ENCODE assay signal across 9 cellular contexts in genomic region chr17:32143525-32143865, GRCh38. TPM values are rescaled to one million over a fixed set of nuclear protein-coding genes. Genes with fewer than 3 reads are reported as not detected.
DNase-seq lines count a peak whose midpoint lies in the region; ATAC-seq, FAIRE-seq and TF ChIP-seq lines count a peak whose summit lies in the region.
"Had no signal": no experiment of that assay in that cellular context is flagged by ENCODE, and none has a peak within 500 bp of the region (broad histone marks: within the 10 kb centered on the region; RNA-seq: fewer than 3 reads in every experiment).

No MANE protein-coding gene starts in this region.

- H3K4me1 Mint-ChIP-seq in activated CD4-positive, alpha-beta T cell treated with anti-CD3 and anti-CD28 coated beads, Interleukin-2, amount 10 ng/mL, durations not matched to agents 24 days and 14 days = peaks cover 30% of the 10 kb centered on the region
- H3K4me1 Mint-ChIP-seq in activated T-helper 2 cell treated with anti-CD3 and anti-CD28 coated beads, Interferon-gamma antibody, Interleukin-2, Interleukin-4, amounts not matched to agents 10 μg/mL and 5 μg/mL and 100 μg/mL, durations not matched to agents 14 hours and 24 hours and 36 hours (ENCODE audit: low read depth) = peaks cover 19% of the 10 kb centered on the region

- H3K36me3 Mint-ChIP-seq in activated CD4-positive, alpha-beta T cell treated with anti-CD3 and anti-CD28 coated beads, Interleukin-2, amount 10 ng/mL, durations not matched to agents 24 days and 14 days (ENCODE audit: low read depth) = peaks cover 7% of the 10 kb centered on the region
- H3K36me3 Mint-ChIP-seq in activated T-helper 2 cell treated with anti-CD3 and anti-CD28 coated beads, Interferon-gamma antibody, Interleukin-2, Interleukin-4, amounts not matched to agents 10 μg/mL and 5 μg/mL and 100 μg/mL, durations not matched to agents 14 hours and 24 hours and 36 hours (ENCODE audit: low read depth) = peaks cover 7% of the 10 kb centered on the region

- WGBS in thymus = 61% methylated on average over 6 of the region's 6 CpGs

- H3K27me3 Mint-ChIP-seq in activated CD4-positive, alpha-beta T cell treated with anti-CD3 and anti-CD28 coated beads, Interleukin-2, amount 10 ng/mL, durations not matched to agents 24 days and 14 days = no peaks in the 10 kb centered on the region
- no peaks in the 10 kb centered on the region for H3K27me3 Mint-ChIP-seq in activated T-helper 2 cell treated with anti-CD3 and anti-CD28 coated beads, Interferon-gamma antibody, Interleukin-2, Interleukin-4, amounts not matched to agents 10 μg/mL and 5 μg/mL and 100 μg/mL, durations not matched to agents 14 hours and 24 hours and 36 hours (ENCODE audit: low read depth)

- no peak for FAIRE-seq in keratinocyte (lab: Jason Lieb, UNC)
- FAIRE-seq: colon had no signal

- no peak for TF ChIP-seq CTCF in keratinocyte (optimal IDR thresholded peaks at IDR 0.05 in 1 of 3, IDR thresholded peaks at IDR 0.05 in 1 of 3, conservative IDR thresholded peaks at IDR 0.05 in 1 of 3; ENCODE audit: extremely low read depth in 1 of 3, insufficient read depth in 2 of 3, low read length in 3 of 3)

- H3K4me3 ChIP-seq in keratinocyte (ENCODE audit: control insufficient read depth in 2 of 3, extremely low read depth in 1 of 3, insufficient read depth in 2 of 3, low read depth in 1 of 3, low read length in 3 of 3) = peak overlapping the region; percentile 94 to 97 (median 96)
- peak overlapping the region; percentile 64 for H3K4me3 ChIP-seq in thymus (ENCODE audit: low read length)

- peak overlapping the region; percentile 94 for H3K4me2 ChIP-seq in keratinocyte (ENCODE audit: control insufficient read depth, extremely low read depth, insufficient read depth, low read depth, low read length)

- no peaks in the 10 kb centered on the region for H3K9me1 ChIP-seq in keratinocyte (ENCODE audit: control insufficient read depth, extremely low read depth, insufficient read depth, low read length)

- ATAC-seq in GM21447 (IDR thresholded peaks at IDR 0.05; ENCODE audit: unreplicated experiment) = no peak
- ATAC-seq in GM19395 (IDR thresholded peaks at IDR 0.05; ENCODE audit: unreplicated experiment) = no peak

- H3K9me3 ChIP-seq in keratinocyte (ENCODE audit: control insufficient read depth, low read depth, low read length) (no peaks in the 10 kb centered on the region), thymus (ENCODE audit: control insufficient read depth) (no peaks in the 10 kb centered on the region)

- H4K20me1 ChIP-seq in keratinocyte (ENCODE audit: control insufficient read depth, extremely low read depth, insufficient read depth, low read length) = no peaks in the 10 kb centered on the region

- no peaks in the 10 kb centered on the region for H3K9me3 Mint-ChIP-seq in activated CD4-positive, alpha-beta T cell treated with anti-CD3 and anti-CD28 coated beads, Interleukin-2, amount 10 ng/mL, durations not matched to agents 24 days and 14 days
- H3K9me3 Mint-ChIP-seq in activated T-helper 2 cell treated with anti-CD3 and anti-CD28 coated beads, Interferon-gamma antibody, Interleukin-2, Interleukin-4, amounts not matched to agents 10 μg/mL and 5 μg/mL and 100 μg/mL, durations not matched to agents 14 hours and 24 hours and 36 hours = no peaks in the 10 kb centered on the region

- peak overlapping the region; percentile 83 for H3K9ac ChIP-seq in keratinocyte (ENCODE audit: control insufficient read depth, extremely low read depth, insufficient read depth, low read length)

- peaks cover 0 to 4% of the 10 kb centered on the region in 2 experiments for H3K36me3 ChIP-seq in keratinocyte (ENCODE audit: control insufficient read depth in 2 of 2, extremely low read depth in 1 of 2, insufficient read depth in 2 of 2, low read length in 2 of 2)
- H3K36me3 ChIP-seq in thymus (ENCODE audit: control insufficient read depth, insufficient read depth) = peaks cover 3% of the 10 kb centered on the region

- intact Hi-C loops in activated CD4-positive, alpha-beta T cell treated with anti-CD3 and anti-CD28 coated beads, Interleukin-2, amount 10 ng/mL, durations not matched to agents 24 days and 14 days (cut with micrococcal nuclease) = loop anchor here (2.0 to 10.0 kb wide), 2 partner anchors 135 to 731 kb away; partner anchors contain the start of gene MYO1D
- intact Hi-C loops in activated T-helper 2 cell treated with anti-CD3 and anti-CD28 coated beads, Interferon-gamma antibody, Interleukin-2, Interleukin-4, amounts not matched to agents 10 μg/mL and 5 μg/mL and 100 μg/mL, durations not matched to agents 14 hours and 24 hours and 36 hours (cut with micrococcal nuclease) = loop anchor here (5.0 to 10.0 kb wide), 2 partner anchors 191 to 241 kb away; partner anchors contain the start of gene UTP6

- no peaks in the 10 kb centered on the region for H3K27me3 ChIP-seq in keratinocyte (ENCODE audit: control insufficient read depth, extremely low read depth, insufficient read depth, low read length)
- H3K27me3 ChIP-seq in thymus (ENCODE audit: control insufficient read depth, insufficient read depth) = no peaks in the 10 kb centered on the region

- dilution Hi-C loops in keratinocyte (cut with MboI; ENCODE audit: extremely low pct_ligation_motif_present, low sequenced_read_pairs) = no loop called here

- H3K27ac Mint-ChIP-seq in activated CD4-positive, alpha-beta T cell treated with anti-CD3 and anti-CD28 coated beads, Interleukin-2, amount 10 ng/mL, durations not matched to agents 24 days and 14 days = peak overlapping the region; percentile 84
- H3K27ac Mint-ChIP-seq in activated T-helper 2 cell treated with anti-CD3 and anti-CD28 coated beads, Interferon-gamma antibody, Interleukin-2, Interleukin-4, amounts not matched to agents 10 μg/mL and 5 μg/mL and 100 μg/mL, durations not matched to agents 14 hours and 24 hours and 36 hours = no peak overlapping the region

- H2AFZ ChIP-seq in keratinocyte (ENCODE audit: control insufficient read depth, low read length) = no peak overlapping the region

- no peak for DNase-seq in activated CD4-positive, alpha-beta T cell treated with anti-CD3 and anti-CD28 coated beads, Interleukin-2, amount 10 ng/mL, durations not matched to agents 24 days and 14 days
- no peak for DNase-seq in activated CD4-positive, alpha-beta T cell treated with anti-CD3 and anti-CD28 coated beads, Interleukin-2, amount 50 U/mL, for 4 hours
- DNase-seq in activated T-helper 2 cell treated with anti-CD3 and anti-CD28 coated beads, Interferon-gamma antibody, Interleukin-2, Interleukin-4, amounts not matched to agents 10 μg/mL and 5 μg/mL and 100 μg/mL, durations not matched to agents 14 hours and 24 hours and 36 hours (ENCODE audit: low spot score) = no peak
- DNase-seq in keratinocyte (ENCODE audit: low read depth, low spot score) = no peak
- DNase-seq in stimulated activated CD4-positive, alpha-beta T cell treated with anti-CD3 and anti-CD28 coated beads, Interleukin-4, amount 100 ng/mL, for 24 hours = no peak

- peaks cover 36% of the 10 kb centered on the region for H3K79me2 ChIP-seq in keratinocyte (ENCODE audit: control insufficient read depth, insufficient read depth, low read length)

- H3K4me1 ChIP-seq in keratinocyte (ENCODE audit: control insufficient read depth, extremely low read depth, insufficient read depth, low read length) (peaks cover 8% of the 10 kb centered on the region), thymus (ENCODE audit: control insufficient read depth, insufficient read depth, low read length) (peaks cover 6% of the 10 kb centered on the region)

- H3K4me3 Mint-ChIP-seq in activated CD4-positive, alpha-beta T cell treated with anti-CD3 and anti-CD28 coated beads, Interleukin-2, amount 10 ng/mL, durations not matched to agents 24 days and 14 days = peak overlapping the region; percentile 96
- H3K4me3 Mint-ChIP-seq in activated T-helper 2 cell treated with anti-CD3 and anti-CD28 coated beads, Interferon-gamma antibody, Interleukin-2, Interleukin-4, amounts not matched to agents 10 μg/mL and 5 μg/mL and 100 μg/mL, durations not matched to agents 14 hours and 24 hours and 36 hours (ENCODE audit: low read depth) = peak overlapping the region; percentile 99

- H3K27ac ChIP-seq in keratinocyte (ENCODE audit: control insufficient read depth, insufficient read depth, low read length) (peak overlapping the region; percentile 68), thymus (ENCODE audit: low read depth) (no peak overlapping the region)

RNA-seq across cellular contexts. Expression of gene RHOT1, which starts 1.2 kb away (rescaled TPM):
- 26.7 and 27.8 TPM in 2 replicates for total RNA-seq in activated CD4-positive, alpha-beta T cell treated with anti-CD3 and anti-CD28 coated beads, Interleukin-2, amount 10 ng/mL, durations not matched to agents 24 days and 14 days
- 25.2 and 25.7 TPM in 2 replicates for total RNA-seq in activated T-helper 2 cell treated with anti-CD3 and anti-CD28 coated beads, Interferon-gamma antibody, Interleukin-2, Interleukin-4, amounts not matched to agents 10 μg/mL and 5 μg/mL and 100 μg/mL, durations not matched to agents 14 hours and 24 hours and 36 hours
- 19.6 to 50.4 TPM (median 34.5 TPM) in 3 replicates for polyA plus RNA-seq in keratinocyte
- 19.9 TPM for polyA plus RNA-seq in keratinocyte (2011; ENCODE audit: low read depth)
- polyA plus RNA-seq in keratinocyte (2011; cell fraction: cytosol; rRNA removed) = 28.2 and 65.7 TPM in 2 replicates
- 28.5 and 35.8 TPM in 2 replicates for polyA plus RNA-seq in keratinocyte (2011; cell fraction: nucleus; rRNA removed)
- 12.2 and 22.5 TPM in 2 replicates for polyA plus RNA-seq in keratinocyte (2012; ENCODE audit: low replicate concordance)
- 3.4 to 44.8 TPM (median 25.4 TPM) in 3 replicates for polyA minus RNA-seq in keratinocyte
- polyA minus RNA-seq in keratinocyte (2011; cell fraction: cytosol; rRNA and poly(A)+ RNA removed) = 28.6 TPM
- 16.5 and 34.3 TPM in 2 replicates for polyA minus RNA-seq in keratinocyte (2011; cell fraction: nucleus; rRNA and poly(A)+ RNA removed)
- 51.6 TPM for polyA plus RNA-seq in thymus
